8 cellular contexts compared by ENCODE assay signal in genomic region chr12:120903818-120904773, GRCh38. TPM values are rescaled to one million over a fixed set of nuclear protein-coding genes. Genes with fewer than 3 reads are reported as not detected.
DNase-seq lines count a peak whose midpoint lies in the region; ATAC-seq, FAIRE-seq and TF ChIP-seq lines count a peak whose summit lies in the region.

Gene SPPL3, minus strand, starts transcription at chr12:120904358. Its CDS starts 491 bp downstream, at chr12:120903867.

- peak within 1 kb of the TSS; percentile 46 for H2BK5ac ChIP-seq in IMR-90 (ENCODE audit: low read depth, low read length, poor library complexity, severe bottlenecking)

- TF ChIP-seq POLR2A in IMR-90 (IDR thresholded peaks at IDR 0.05; ENCODE audit: low read depth, low read length): no peak

- H3K14ac ChIP-seq in IMR-90 (replicated peaks; ENCODE audit: low read depth, low read length): peak within 1 kb of the TSS; percentile 66

- peaks cover 28% of the 10 kb centered on the region for H4K20me1 ChIP-seq in IMR-90 (ENCODE audit: insufficient read depth, low read length)
- no peaks in the 10 kb centered on the region for H4K20me1 ChIP-seq in OCI-LY1 (ENCODE audit: insufficient read depth, low read length)

- peak within 1 kb of the TSS; percentile 48 for H3K4ac ChIP-seq in IMR-90 (ENCODE audit: low read depth, low read length)

- CTCF ChIA-PET in IMR-90 (lab: Yijun Ruan, JAX): interaction anchor here (0.5 to 0.7 kb wide), 2 partner anchors 12 to 68 kb away, joined by 3 to 4 read pairs; no protein-coding TSS in a partner anchor

- peak; percentile 93 for DNase-seq in D721Med (ENCODE audit: insufficient read length, low spot score)
- DNase-seq in IMR-90: peak; percentile 73
- DNase-seq in activated T-cell treated with anti-CD3 and anti-CD28 coated beads for 24 hours (ENCODE audit: low read depth): peak; percentile 91
- peak; percentile 79 for DNase-seq in epidermal melanocyte (ENCODE audit: insufficient read length, low spot score)
- DNase-seq in stimulated activated CD8-positive, alpha-beta memory T cell treated with anti-CD3 and anti-CD28 coated beads, Interleukin-2, amount 100 ng/mL, for 1 hour (ENCODE audit: low read depth in 2 of 2): peak; percentile 85 to 86

- peak within 1 kb of the TSS; percentile 100 for H2AFZ ChIP-seq in IMR-90 (replicated peaks; ENCODE audit: low read length, poor library complexity)
- no peak within 1 kb of the TSS for H2AFZ ChIP-seq in OCI-LY1 (ENCODE audit: low read length)

- intact Hi-C loops in IMR-90 (cut with micrococcal nuclease): loop anchor here (10.0 kb wide), 1 partner anchor 109 kb away; no protein-coding TSS in a partner anchor

- 1% methylated on average over 48 of the region's 119 CpGs; no CpG with 5 or more reads in 1 of the 2 experiments for WGBS in IMR-90 (ENCODE audit: extremely low coverage in 2 of 2, insufficient read length in 1 of 2), 2 experiments

- no peaks in the 10 kb centered on the region for H3K9me3 ChIP-seq in IMR-90 (ENCODE audit: control insufficient read depth, insufficient read depth, low read length)
- H3K9me3 ChIP-seq in OCI-LY1 (ENCODE audit: low read length): no peaks in the 10 kb centered on the region
- no peaks in the 10 kb centered on the region for H3K9me3 ChIP-seq in mononuclear cell (ENCODE audit: low read depth, low read length)

- BruUV-seq in IMR-90 (replicated peaks; lab: Mats Ljungman, UMichigan): no TSS peak

- H3K9ac ChIP-seq in IMR-90 (ENCODE audit: low read depth, low read length) (peak within 1 kb of the TSS; percentile 69), OCI-LY1 (ENCODE audit: low read length) (peak within 1 kb of the TSS; percentile 92)

- peak within 1 kb of the TSS; percentile 94 for H2AK9ac ChIP-seq in IMR-90 (replicated peaks; ENCODE audit: low read depth, low read length, poor library complexity)

- in situ Hi-C loops in IMR-90 (cut with MboI; ENCODE audit: low sequenced_read_pairs): no loop called here

- no peak within 1 kb of the TSS for H2BK120ac ChIP-seq in IMR-90 (ENCODE audit: low read depth, low read length)

- H3K79me1 ChIP-seq in IMR-90 (ENCODE audit: low read depth in 1 of 2, low read length in 2 of 2): peaks cover 12 to 39% of the 10 kb centered on the region in 2 experiments

- no peak for TF ChIP-seq RAD21 in IMR-90 (IDR thresholded peaks at IDR 0.05; ENCODE audit: low read length)

- dilution Hi-C loops in IMR-90 (cut with HindIII; ENCODE audit: low sequenced_read_pairs, unreplicated experiment): no loop called here

- H3F3A ChIP-seq in OCI-LY1 (ENCODE audit: insufficient read depth, low read length): no peaks in the 10 kb centered on the region

- ATAC-seq in GM21528 (IDR thresholded peaks at IDR 0.05; ENCODE audit: low FRiP score, unreplicated experiment) (peak; percentile 64), IMR-90 (ENCODE audit: low read depth) (peak; percentile 88)

- peak within 1 kb of the TSS; percentile 93 for H3K23ac ChIP-seq in IMR-90 (ENCODE audit: low read depth, low read length)

- H3K4me3 ChIP-seq in IMR-90 (ENCODE audit: insufficient read depth, low read depth, low read length): peak within 1 kb of the TSS; percentile 61
- peak within 1 kb of the TSS; percentile 78 for H3K4me3 ChIP-seq in OCI-LY1 (ENCODE audit: low read depth, low read length, poor library complexity, severe bottlenecking)
- H3K4me3 ChIP-seq in mononuclear cell (ENCODE audit: low read length): peak within 1 kb of the TSS; percentile 77

- no peak within 1 kb of the TSS for H2BK20ac ChIP-seq in IMR-90 (ENCODE audit: low read depth, low read length)

- peak within 1 kb of the TSS; percentile 20; the same call in 1 of the 3 replicates for H2BK15ac ChIP-seq in IMR-90 (ENCODE audit: low read depth, low read length)

- H3K56ac ChIP-seq in IMR-90 (ENCODE audit: extremely low read depth, insufficient read depth, low read length): no peak within 1 kb of the TSS; the same call in 1 of the 2 replicates

- H3K79me2 ChIP-seq in OCI-LY1 (ENCODE audit: insufficient read depth, low read length): peaks cover 42% of the 10 kb centered on the region

- H2AK5ac ChIP-seq in IMR-90 (ENCODE audit: low read depth, low read length): peak within 1 kb of the TSS; percentile 24

- peak; percentile 10 for TF ChIP-seq CTCF in D721Med (IDR thresholded peaks at IDR 0.05; ENCODE audit: insufficient read depth, missing control alignments)
- no peak for TF ChIP-seq CTCF in IMR-90 (conservative IDR thresholded peaks at IDR 0.05; ENCODE audit: low read depth, low read length)
- no peak for TF ChIP-seq CTCF in OCI-LY1 (IDR thresholded peaks at IDR 0.05; ENCODE audit: low read length)

- H3K27me3 ChIP-seq in IMR-90 (ENCODE audit: control insufficient read depth, insufficient read depth, low read length): no peaks in the 10 kb centered on the region
- H3K27me3 ChIP-seq in OCI-LY1 (ENCODE audit: insufficient read depth, low read length): no peaks in the 10 kb centered on the region
- no peaks in the 10 kb centered on the region for H3K27me3 ChIP-seq in mononuclear cell (ENCODE audit: insufficient read depth, low read length)

- H3K36me3 ChIP-seq in IMR-90 (ENCODE audit: control insufficient read depth, insufficient read depth, low read length): no peaks in the 10 kb centered on the region
- H3K36me3 ChIP-seq in OCI-LY1 (ENCODE audit: insufficient read depth, low read length): peaks cover 17% of the 10 kb centered on the region

- H3K9me1 ChIP-seq in IMR-90 (ENCODE audit: insufficient read depth, low read length): peaks cover 5% of the 10 kb centered on the region

- peak within 1 kb of the TSS; percentile 88 to 93 for H4K8ac ChIP-seq in IMR-90 (ENCODE audit: low read depth in 2 of 2, low read length in 2 of 2)

- no peaks in the 10 kb centered on the region for H3K9me2 ChIP-seq in OCI-LY1 (ENCODE audit: low read depth, low read length)

- no peak within 1 kb of the TSS for H3K18ac ChIP-seq in IMR-90 (ENCODE audit: low read depth, low read length)

- POLR2A ChIA-PET in IMR-90 (lab: Charles Lee; ENCODE audit: unreplicated experiment): no interaction called here

- H3K4me2 ChIP-seq in IMR-90 (ENCODE audit: low read depth, low read length): peak within 1 kb of the TSS; percentile 87
- peak within 1 kb of the TSS; percentile 98 for H3K4me2 ChIP-seq in OCI-LY1 (ENCODE audit: low read length)

- H3K27ac ChIP-seq in IMR-90 (ENCODE audit: insufficient read depth, low read length): peak within 1 kb of the TSS; percentile 35
- peak within 1 kb of the TSS; percentile 46 for H3K27ac ChIP-seq in OCI-LY1 (ENCODE audit: low read depth, low read length, poor library complexity, severe bottlenecking)

- H4K5ac ChIP-seq in IMR-90 (ENCODE audit: low read depth, low read length): peak within 1 kb of the TSS; percentile 66

- no peak for FAIRE-seq in D721Med (lab: Jason Lieb, UNC)

- H4K91ac ChIP-seq in IMR-90 (ENCODE audit: insufficient read depth, low read depth, low read length): peak within 1 kb of the TSS; percentile 52; the same call in 1 of the 2 replicates

- H3K4me1 ChIP-seq in IMR-90 (ENCODE audit: control insufficient read depth, insufficient read depth, low read length) (peaks cover 2% of the 10 kb centered on the region; the same call in 1 of the 2 replicates), OCI-LY1 (ENCODE audit: insufficient read depth, low read length, severe bottlenecking) (peaks cover 30% of the 10 kb centered on the region), mononuclear cell (ENCODE audit: insufficient read depth, low read length) (peaks cover 38% of the 10 kb centered on the region)

TF ChIP-seq in IMR-90, 13 proteins besides CTCF, POLR2A, EP300 and RAD21:
- no peak for TF ChIP-seq MAFK (IDR thresholded peaks at IDR 0.05; ENCODE audit: low read depth, low read length)
- TF ChIP-seq MAZ (IDR thresholded peaks at IDR 0.05; ENCODE audit: borderline replicate concordance, low read depth, low read length): peak; percentile 80; the same call in 1 of the 2 replicates
- no peak for TF ChIP-seq RFX5 (IDR thresholded peaks at IDR 0.05; ENCODE audit: low read depth, low read length)
- TF ChIP-seq BHLHE40 (IDR thresholded peaks at IDR 0.05; ENCODE audit: low read depth, low read length): peak; percentile 96
- peak; percentile 100 for TF ChIP-seq USF2 (IDR thresholded peaks at IDR 0.05; ENCODE audit: low read depth, low read length)
- 0 out of 2 replicates have a peak, but pooled peaks have one; percentile 41 for TF ChIP-seq CHD1 (IDR thresholded peaks at IDR 0.05; ENCODE audit: low read depth, low read length)
- peak; percentile 98 for TF ChIP-seq FOS (IDR thresholded peaks at IDR 0.05; ENCODE audit: low read depth, low read length)
- TF ChIP-seq MXI1 (IDR thresholded peaks at IDR 0.05; ENCODE audit: borderline replicate concordance, low read depth, low read length): peak; percentile 52; the same call in 1 of the 2 replicates
- TF ChIP-seq CEBPB (IDR thresholded peaks at IDR 0.05; ENCODE audit: low read depth, low read length): no peak
- TF ChIP-seq ELK1 (IDR thresholded peaks at IDR 0.05; ENCODE audit: borderline replicate concordance, low read depth, low read length): no peak

RNA-seq across cellular contexts. Expression of gene SPPL3, which starts in this region (rescaled TPM):
- 1.6 and 3.6 TPM in 2 replicates for total RNA-seq in IMR-90 (2012; rRNA removed)
- polyA plus RNA-seq in IMR-90 (2012; rRNA removed): 14.4 and 18.0 TPM in 2 replicates
- 11.8 and 26.7 TPM in 2 replicates for polyA plus RNA-seq in IMR-90 (2012; cell fraction: cytosol; rRNA removed)
- polyA plus RNA-seq in IMR-90 (2012; cell fraction: nucleus; rRNA removed; ENCODE audit: low replicate concordance): 13.3 and 14.2 TPM in 2 replicates
- total RNA-seq in mononuclear cell: 44.5 TPM

Comparison
In these comparisons a context has a peak if more than half of its experiments do, and no peak if none do; other contexts are left out.
1. Peak in every context shown above with its lines: DNase-seq, ATAC-seq, H3K4me3 ChIP-seq and H3K27ac ChIP-seq.